In the genomic region with DNA sequence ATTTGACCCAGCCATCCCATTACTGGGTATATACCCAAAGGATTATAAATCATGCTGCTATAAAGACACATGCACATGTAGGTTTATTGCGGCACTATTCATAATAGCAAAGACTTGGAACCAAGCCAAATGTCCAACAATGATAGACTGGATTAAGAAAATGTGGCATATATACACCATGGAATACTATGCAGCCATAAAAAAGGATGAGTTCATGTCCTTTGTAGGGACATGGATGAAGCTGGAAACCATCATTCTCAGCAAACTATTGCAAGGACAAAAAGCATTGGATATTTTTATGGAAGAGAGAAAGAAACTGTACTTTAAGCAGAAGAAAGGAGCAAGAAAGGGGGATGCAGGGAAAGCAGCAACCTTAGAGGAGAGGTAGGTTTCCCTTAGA, we compare ENCODE assay signal across 3 cellular contexts. TPM values are rescaled to one million over a fixed set of nuclear protein-coding genes. Genes with fewer than 3 reads are reported as not detected.
"Had no signal": no experiment of that assay in that cellular context is flagged by ENCODE, and none has a peak within 500 bp of the region (broad histone marks: within the 10 kb centered on the region; RNA-seq: fewer than 3 reads in every experiment).

No MANE protein-coding gene starts in this region.

RNA-seq across cellular contexts. Expression of a gene that starts 9.5 kb away (rescaled TPM):
- total RNA-seq: HepG2, HT-29 had no signal
- polyA plus RNA-seq: HepG2, IgD-negative memory B cell had no signal
